ENCODE assay signal across 34 cellular contexts in the genomic region with DNA sequence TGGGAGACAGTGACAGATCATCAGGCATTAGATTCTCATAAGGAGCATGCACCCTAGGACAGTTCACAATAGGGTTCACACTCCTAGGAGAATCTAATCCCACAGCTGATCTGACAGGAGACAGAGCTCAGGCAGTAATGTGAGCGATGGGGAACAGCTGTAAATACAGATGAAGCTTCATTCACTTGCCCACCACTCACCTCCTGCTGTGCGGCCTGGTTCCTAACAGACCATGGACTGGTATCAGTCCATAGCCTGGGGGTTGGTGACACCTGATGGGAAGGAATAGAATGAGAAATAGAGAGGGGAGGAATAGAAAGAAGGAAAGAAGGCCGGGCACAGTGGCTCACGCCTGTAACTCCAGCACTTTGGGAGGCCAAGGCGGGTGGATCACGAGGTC.
A peak's percentile ranks its signal among the peaks of the same experiment; 100 is the strongest.
DNase-seq lines count a peak whose midpoint lies in the region; TF ChIP-seq lines count a peak whose summit lies in the region.
"Had no signal": no experiment of that assay in that cellular context is flagged by ENCODE, and none has a peak within 500 bp of the region (broad histone marks: within the 10 kb centered on the region; RNA-seq: fewer than 3 reads in every experiment).

No MANE protein-coding gene starts in this region.

- no peak overlapping the region for H3K4me2 ChIP-seq in neural progenitor cell
- H3K4me2 ChIP-seq: A549; BLaER1; BLaER1 treated with 17β-estradiol and CSF1 and Interleukin-3, amounts not matched to agents 10 nM and 100 nM had no signal

- peak; percentile 38 for DNase-seq in LHCN-M2 (ENCODE audit: low read depth)
- peak; percentile 73 to 74 for DNase-seq in SJCRH30
- DNase-seq in nephron progenitor cell, result no peak
- no peak for DNase-seq in neural progenitor cell (ENCODE audit: low spot score)
- DNase-seq in NOMO-1 (lab: John Stamatoyannopoulos, UW; ENCODE audit: unreplicated experiment in 2 of 2), result no peak
- no peak for DNase-seq in DMS153 (lab: John Stamatoyannopoulos, UW)
- DNase-seq in caudate nucleus (lab: John Stamatoyannopoulos, UW), result no peak
- no peak for DNase-seq in NCI-H2171 (lab: John Stamatoyannopoulos, UW)
- DNase-seq: 8988T; ACHN; AML-193; BE2C; C1 segment of cervical spinal cord; Caco-2; Calu3; CD4-positive, alpha-beta memory T cell; CD4-positive, alpha-beta T cell; CD4-positive, CD25-positive, alpha-beta regulatory T cell; CD8-positive, alpha-beta memory T cell; CD8-positive, alpha-beta T cell; COR-L47; DMS 273 treated with DMSO at 0.1 percent for 48 hours; DMS53; DMS79; DMS79 treated with DMSO at 0.1 percent for 48 hours; DND-41; EL had no signal

- H3K27me3 Mint-ChIP-seq in nephron progenitor cell (ENCODE audit: low read depth, poor library complexity) (peaks cover 5% of the 10 kb centered on the region), neural progenitor cell (ENCODE audit: insufficient read depth, low read depth) (peaks cover 7% of the 10 kb centered on the region)
- H3K27me3 Mint-ChIP-seq: B cell; CD4-positive, alpha-beta T cell; CD4-positive, CD25-positive, alpha-beta regulatory T cell had no signal

- H3K36me3 ChIP-seq in SJCRH30 (no peaks in the 10 kb centered on the region), neural progenitor cell (no peaks in the 10 kb centered on the region)
- H3K36me3 ChIP-seq: BE2C; BLaER1; BLaER1 treated with 17β-estradiol and CSF1 and Interleukin-3, amounts not matched to agents 10 nM and 100 nM had no signal

- H3K79me2 ChIP-seq in neural progenitor cell (ENCODE audit: low read depth), result no peaks in the 10 kb centered on the region

- no peaks in the 10 kb centered on the region for H3K27me3 ChIP-seq in SJCRH30
- no peaks in the 10 kb centered on the region for H3K27me3 ChIP-seq in neural progenitor cell
- H3K27me3 ChIP-seq: BE2C; BLaER1; BLaER1 treated with 17β-estradiol and CSF1 and Interleukin-3, amounts not matched to agents 10 nM and 100 nM had no signal

- H3K27ac Mint-ChIP-seq in nephron progenitor cell (peak overlapping the region; percentile 46), neural progenitor cell (peak overlapping the region; percentile 83)
- H3K27ac Mint-ChIP-seq: B cell; CD14-positive monocyte; CD4-positive, alpha-beta memory T cell; CD4-positive, alpha-beta T cell; CD4-positive, CD25-positive, alpha-beta regulatory T cell; CD8-positive, alpha-beta memory T cell; CD8-positive, alpha-beta T cell had no signal

- H3K9ac ChIP-seq in neural progenitor cell, result no peak overlapping the region
- H3K9ac ChIP-seq: BLaER1; BLaER1 treated with 17β-estradiol and CSF1 and Interleukin-3, amounts not matched to agents 10 nM and 100 nM had no signal

- H3K4me1 ChIP-seq in SJCRH30 (peaks cover 18% of the 10 kb centered on the region), neural progenitor cell (no peaks in the 10 kb centered on the region)
- H3K4me1 ChIP-seq: A549; BE2C; BLaER1; BLaER1 treated with 17β-estradiol and CSF1 and Interleukin-3, amounts not matched to agents 10 nM and 100 nM; Caco-2 had no signal

- H3K4me1 Mint-ChIP-seq in nephron progenitor cell, result no peaks in the 10 kb centered on the region
- peaks cover 11% of the 10 kb centered on the region for H3K4me1 Mint-ChIP-seq in neural progenitor cell
- H3K4me1 Mint-ChIP-seq: B cell; CD14-positive monocyte; CD4-positive, alpha-beta memory T cell; CD4-positive, CD25-positive, alpha-beta regulatory T cell; CD8-positive, alpha-beta memory T cell had no signal

- no peaks in the 10 kb centered on the region for H4K20me1 ChIP-seq in neural progenitor cell (ENCODE audit: low read depth)
- H4K20me1 ChIP-seq: BLaER1; BLaER1 treated with 17β-estradiol and CSF1 and Interleukin-3, amounts not matched to agents 10 nM and 100 nM had no signal

- H3K9me3 ChIP-seq in SJCRH30 (replicated peaks) (peaks cover 9% of the 10 kb centered on the region), neural progenitor cell (ENCODE audit: low read depth) (no peaks in the 10 kb centered on the region)
- H3K9me3 ChIP-seq: A549, BE2C had no signal

- no peak overlapping the region for H2AFZ ChIP-seq in neural progenitor cell (replicated peaks)

- no peak overlapping the region for H3K27ac ChIP-seq in SJCRH30
- no peak overlapping the region for H3K27ac ChIP-seq in neural progenitor cell
- no peak overlapping the region for H3K27ac ChIP-seq in caudate nucleus (ENCODE audit: low read depth, low read length)
- H3K27ac ChIP-seq: 22Rv1; A549; BLaER1; BLaER1 treated with 17β-estradiol and CSF1 and Interleukin-3, amounts not matched to agents 10 nM and 100 nM; C4-2B had no signal

- H3F3A ChIP-seq in neural progenitor cell (ENCODE audit: low read depth), result no peaks in the 10 kb centered on the region

- H3K4me3 ChIP-seq in SJCRH30, result no peak overlapping the region
- no peak overlapping the region for H3K4me3 ChIP-seq in neural progenitor cell
- H3K4me3 ChIP-seq: A549; BLaER1; BLaER1 treated with 17β-estradiol and CSF1 and Interleukin-3, amounts not matched to agents 10 nM and 100 nM had no signal

- no peaks in the 10 kb centered on the region for H3K36me3 Mint-ChIP-seq in nephron progenitor cell (ENCODE audit: low read depth)
- peaks cover 13% of the 10 kb centered on the region for H3K36me3 Mint-ChIP-seq in neural progenitor cell
- H3K36me3 Mint-ChIP-seq: CD14-positive monocyte; CD4-positive, alpha-beta memory T cell; CD4-positive, CD25-positive, alpha-beta regulatory T cell; CD8-positive, alpha-beta T cell had no signal

- no peak overlapping the region for H3K4me3 Mint-ChIP-seq in nephron progenitor cell
- no peak overlapping the region for H3K4me3 Mint-ChIP-seq in neural progenitor cell
- H3K4me3 Mint-ChIP-seq: B cell; CD14-positive monocyte; CD4-positive, alpha-beta memory T cell; CD4-positive, alpha-beta T cell; CD4-positive, CD25-positive, alpha-beta regulatory T cell; CD8-positive, alpha-beta memory T cell; CD8-positive, alpha-beta T cell had no signal

- TF ChIP-seq CTCF in nephron progenitor cell (IDR thresholded peaks at IDR 0.05) (no peak), neural progenitor cell (IDR thresholded peaks at IDR 0.05) (no peak)

- peaks cover 24% of the 10 kb centered on the region for H3K9me3 Mint-ChIP-seq in nephron progenitor cell
- peaks cover 44% of the 10 kb centered on the region for H3K9me3 Mint-ChIP-seq in neural progenitor cell

Comparison
In these comparisons a context has a peak if more than half of its experiments do, and no peak if none do; other contexts are left out.
1. DNase-seq: peak in LHCN-M2 (single experiment) and SJCRH30 (2 of 2); none in nephron progenitor cell (single experiment), neural progenitor cell (single experiment), NOMO-1 (0 of 2), DMS153 (single experiment), caudate nucleus (0 of 61) and NCI-H2171 (single experiment).